Comparison of ENCODE assay signal across 8 cellular contexts in genomic region chr7:101165075-101165957, GRCh38. TPM values are rescaled to one million over a fixed set of nuclear protein-coding genes. Genes with fewer than 3 reads are reported as not detected.
DNase-seq lines count a peak whose midpoint lies in the region; ATAC-seq, FAIRE-seq and TF ChIP-seq lines count a peak whose summit lies in the region.

Gene VGF (minus strand): TSS chr7:101165569. CDS start chr7:101164843, 726 bp downstream.

- peak; percentile 72 for FAIRE-seq in GM19239 (lab: Jason Lieb, UNC)

- peaks cover 73 to 96% of the 10 kb centered on the region in 2 donors for H3K27me3 ChIP-seq in left lung

- peaks cover 4% of the 10 kb centered on the region for H3K9me3 Mint-ChIP-seq in activated CD4-positive, alpha-beta T cell treated with anti-CD3 and anti-CD28 coated beads, Interleukin-2, amount 10 ng/mL, durations not matched to agents 24 days and 14 days

- no peak within 1 kb of the TSS for H3K27ac ChIP-seq in coronary artery
- H3K27ac ChIP-seq in left lung, result no peak within 1 kb of the TSS

- peaks cover 0 to 11% of the 10 kb centered on the region in 2 donors for H3K36me3 ChIP-seq in left lung

- ATAC-seq in HG03520 (IDR thresholded peaks at IDR 0.05; ENCODE audit: unreplicated experiment), result peak; percentile 70
- ATAC-seq in left lung, result peak; percentile 93

- H3K4me3 Mint-ChIP-seq in activated CD4-positive, alpha-beta T cell treated with anti-CD3 and anti-CD28 coated beads, Interleukin-2, amount 10 ng/mL, durations not matched to agents 24 days and 14 days, result peak within 1 kb of the TSS; percentile 92

- H3K4me1 ChIP-seq in left lung, result peaks cover 14 to 56% of the 10 kb centered on the region in 2 donors

- H3K27me3 Mint-ChIP-seq in activated CD4-positive, alpha-beta T cell treated with anti-CD3 and anti-CD28 coated beads, Interleukin-2, amount 10 ng/mL, durations not matched to agents 24 days and 14 days, result peaks cover 58% of the 10 kb centered on the region

- peaks cover 8% of the 10 kb centered on the region for H3K36me3 Mint-ChIP-seq in activated CD4-positive, alpha-beta T cell treated with anti-CD3 and anti-CD28 coated beads, Interleukin-2, amount 10 ng/mL, durations not matched to agents 24 days and 14 days (ENCODE audit: low read depth)

- intact Hi-C loops in activated CD4-positive, alpha-beta T cell treated with anti-CD3 and anti-CD28 coated beads, Interleukin-2, amount 10 ng/mL, durations not matched to agents 24 days and 14 days (cut with micrococcal nuclease), result loop anchor here (1.0 to 5.0 kb wide), 3 partner anchors 9 to 273 kb away; partner anchors contain the start of gene AP1S1
- intact Hi-C loops in left lung (cut with DNase I), result no loop called here

- TF ChIP-seq CTCF in coronary artery (IDR thresholded peaks at IDR 0.05), result no peak
- TF ChIP-seq CTCF in left lung (IDR thresholded peaks at IDR 0.05), result no peak

- no peaks in the 10 kb centered on the region for H3K9me3 ChIP-seq in left lung

- H3K27ac Mint-ChIP-seq in activated CD4-positive, alpha-beta T cell treated with anti-CD3 and anti-CD28 coated beads, Interleukin-2, amount 10 ng/mL, durations not matched to agents 24 days and 14 days, result peak within 1 kb of the TSS; percentile 84

- H3K4me1 Mint-ChIP-seq in activated CD4-positive, alpha-beta T cell treated with anti-CD3 and anti-CD28 coated beads, Interleukin-2, amount 10 ng/mL, durations not matched to agents 24 days and 14 days, result peaks cover 45% of the 10 kb centered on the region

- DNase-seq in AG08396 (ENCODE audit: low spot score) (peak; percentile 98), GM19239 (ENCODE audit: insufficient read length, low spot score) (peak; percentile 96), NCI-H526 treated with DMSO at 0.1 percent for 48 hours (lab: John Stamatoyannopoulos, UW) (peak; percentile 84), coronary artery (ENCODE audit: low spot score) (peak; percentile 85), left lung (peak; percentile 94 to 98)
- peak; percentile 98 for DNase-seq in activated CD4-positive, alpha-beta T cell treated with anti-CD3 and anti-CD28 coated beads, Interleukin-2, amount 10 ng/mL, durations not matched to agents 24 days and 14 days
- peak; percentile 90 for DNase-seq in stimulated activated CD4-positive, alpha-beta T cell treated with anti-CD3 and anti-CD28 coated beads, Interleukin-4, amount 100 ng/mL, for 24 hours

- H3K4me3 ChIP-seq in coronary artery (peak within 1 kb of the TSS; percentile 63), left lung (peak within 1 kb of the TSS in 1 of 2 donors; percentile 13)

RNA-seq across cellular contexts. Expression of gene VGF, which starts in this region (rescaled TPM):
- 0.23 and 0.28 TPM in 2 replicates for total RNA-seq in activated CD4-positive, alpha-beta T cell treated with anti-CD3 and anti-CD28 coated beads, Interleukin-2, amount 10 ng/mL, durations not matched to agents 24 days and 14 days
- total RNA-seq in left lung, result not detected

Comparison
In these comparisons a context has a peak if more than half of its experiments do, and no peak if none do; other contexts are left out.
1. Peak in DNase-seq in activated CD4-positive, alpha-beta T cell treated with anti-CD3 and anti-CD28 coated beads, Interleukin-2, amount 10 ng/mL, durations not matched to agents 24 days and 14 days; RNA of the gene not detected or under 1 TPM.
2. Peak in DNase-seq and ATAC-seq in left lung; RNA of the gene not detected or under 1 TPM.